Comparison of ENCODE assay signal across 16 cellular contexts in the genomic region with DNA sequence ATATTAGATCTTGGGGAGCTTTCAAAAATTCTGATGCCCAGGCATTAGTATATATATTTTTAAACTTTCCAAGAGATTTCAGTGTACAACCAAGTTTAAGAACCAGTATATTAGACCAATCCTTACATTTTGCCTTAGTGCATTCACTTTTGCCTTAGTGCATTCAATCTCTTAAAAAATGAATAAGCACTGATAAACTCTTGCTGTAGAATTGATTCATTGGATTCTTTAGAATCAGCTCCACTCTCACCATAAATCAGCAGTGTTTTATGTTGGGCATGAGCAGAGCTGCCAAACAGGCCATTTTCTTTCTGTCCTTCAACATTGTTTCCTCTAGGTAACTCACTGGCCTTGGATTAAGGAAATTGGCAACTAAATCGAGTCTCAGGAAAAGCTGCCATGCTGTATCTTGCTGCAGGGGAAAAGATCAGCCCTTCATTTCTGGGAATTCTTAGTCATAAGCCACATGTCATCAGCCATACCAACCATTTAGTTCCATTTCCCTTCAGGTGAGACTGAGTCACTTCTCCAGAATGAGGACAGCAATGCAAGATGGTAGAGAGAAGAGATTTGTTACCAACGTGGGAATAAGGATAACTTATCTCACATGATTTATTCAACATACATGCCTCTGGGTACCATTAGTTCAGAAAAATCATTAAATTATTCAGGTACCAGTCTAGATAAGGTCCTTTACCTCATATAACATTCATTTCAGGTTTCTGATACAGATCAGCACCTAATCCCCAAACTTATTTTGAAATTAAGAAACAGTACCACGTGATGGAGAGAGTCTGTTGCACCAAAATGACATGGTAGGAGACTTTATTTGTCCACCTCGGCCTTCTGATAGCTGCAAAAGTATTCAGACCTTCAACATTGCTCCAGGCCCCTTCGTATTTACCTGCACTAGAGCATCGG.
DNase-seq lines count a peak whose midpoint lies in the region; FAIRE-seq and TF ChIP-seq lines count a peak whose summit lies in the region.
"Had no signal": no experiment of that assay in that cellular context is flagged by ENCODE, and none has a peak within 500 bp of the region (broad histone marks: within the 10 kb centered on the region; RNA-seq: fewer than 3 reads in every experiment).

No MANE protein-coding gene starts in this region.

- no peaks in the 10 kb centered on the region for H3K79me1 ChIP-seq in neuronal stem cell (ENCODE audit: low read depth, low read length)

- WGBS in GM23248 (ENCODE audit: low coverage in 1 of 2, low lambda C conversion rate in 2 of 2, missing lambda C conversion rate in 2 of 2), 2 experiments, result 86 to 87% methylated on average over 6 of the region's 6 CpGs
- WGBS in adrenal gland, 4 donors, result 69 to 78% (median 72%) methylated on average over 5 to 6 of the region's 6 CpGs
- WGBS in neuronal stem cell (ENCODE audit: extremely low coverage in 2 of 2, insufficient read length in 2 of 2, insufficient replicate concordance in 1 of 2), 2 donors, result no CpG with 5 or more reads among the region's 6 CpGs

- 0 out of 2 replicates have a peak, but pooled peaks cover 3% of the 10 kb centered on the region for H3K4me1 ChIP-seq in GM23248 (ENCODE audit: insufficient read depth)
- H3K4me1 ChIP-seq in astrocyte (ENCODE audit: insufficient read depth, low read length), result no peaks in the 10 kb centered on the region
- no peaks in the 10 kb centered on the region for H3K4me1 ChIP-seq in adrenal gland (replicated peaks in 1 of 2)
- H3K4me1 ChIP-seq in neuronal stem cell (ENCODE audit: control insufficient read depth in 2 of 2, insufficient read depth in 1 of 2, low read depth in 1 of 2, low read length in 2 of 2), result no peaks in the 10 kb centered on the region

- no peak overlapping the region for H3K14ac ChIP-seq in neuronal stem cell (ENCODE audit: low read length)

- H3K4ac ChIP-seq in neuronal stem cell (ENCODE audit: low read length), result no peak overlapping the region

- no peaks in the 10 kb centered on the region for H3K27me3 Mint-ChIP-seq in astrocyte (ENCODE audit: low read depth, unreplicated experiment)
- H3K27me3 Mint-ChIP-seq: activated CD8-positive, alpha-beta memory T cell treated with anti-CD3 and anti-CD28 coated beads, Interleukin-2, amount 10 ng/mL, durations not matched to agents 7 days and 5 days had no signal

- H2BK5ac ChIP-seq in neuronal stem cell (ENCODE audit: low read length), result no peak overlapping the region

- no peak overlapping the region for H2BK120ac ChIP-seq in neuronal stem cell (ENCODE audit: low read depth, low read length)

- H3K4me2 ChIP-seq in GM23248 (ENCODE audit: unreplicated experiment) (no peak overlapping the region), astrocyte (ENCODE audit: low read length) (no peak overlapping the region), neuronal stem cell (ENCODE audit: insufficient read depth, low read length, poor library complexity, severe bottlenecking) (no peak overlapping the region)

- H3K18ac ChIP-seq in neuronal stem cell (ENCODE audit: low read length), result no peak overlapping the region

- H3K27ac ChIP-seq in GM23248 (no peak overlapping the region), astrocyte (ENCODE audit: low read depth, low read length) (no peak overlapping the region), adrenal gland (no peak overlapping the region), substantia nigra (ENCODE audit: low read depth, low read length, poor library complexity, severe bottlenecking) (no peak overlapping the region), neuronal stem cell (replicated peaks; ENCODE audit: low read length) (no peak overlapping the region)

- H3K4me3 Mint-ChIP-seq in astrocyte (ENCODE audit: unreplicated experiment), result no peak overlapping the region
- H3K4me3 Mint-ChIP-seq: activated CD8-positive, alpha-beta memory T cell treated with anti-CD3 and anti-CD28 coated beads, Interleukin-2, amount 10 ng/mL, durations not matched to agents 7 days and 5 days; central memory CD8-positive, alpha-beta T cell had no signal

- no peaks in the 10 kb centered on the region for H3F3A ChIP-seq in GM23248 (ENCODE audit: insufficient read depth)

- H3K4me1 Mint-ChIP-seq in astrocyte (ENCODE audit: low read depth, unreplicated experiment), result peaks cover 4% of the 10 kb centered on the region
- H3K4me1 Mint-ChIP-seq: central memory CD8-positive, alpha-beta T cell had no signal

- no peak overlapping the region for H2BK15ac ChIP-seq in neuronal stem cell (ENCODE audit: low read length)

- no peaks in the 10 kb centered on the region for H3K9me2 ChIP-seq in GM23248 (ENCODE audit: insufficient read depth)

- H2AK5ac ChIP-seq in neuronal stem cell (ENCODE audit: low read depth, low read length), result no peak overlapping the region

- no peaks in the 10 kb centered on the region for H4K20me1 ChIP-seq in GM23248 (ENCODE audit: insufficient read depth)
- no peaks in the 10 kb centered on the region for H4K20me1 ChIP-seq in astrocyte (ENCODE audit: insufficient read depth, low read length)

- TF ChIP-seq CTCF in astrocyte (IDR thresholded peaks at IDR 0.05; ENCODE audit: insufficient read depth, low read depth, low read length) (no peak), adrenal gland (IDR thresholded peaks at IDR 0.05) (no peak)

- H3K23ac ChIP-seq in neuronal stem cell (ENCODE audit: low read depth, low read length, poor library complexity), result no peak overlapping the region

- FAIRE-seq in astrocyte (lab: Jason Lieb, UNC), result peak; percentile 5
- FAIRE-seq: HTR-8/SVneo had no signal

- in situ Hi-C loops in GM23248 (cut with MboI), result no loop called here

- H3K27ac Mint-ChIP-seq in astrocyte (ENCODE audit: unreplicated experiment), result no peak overlapping the region
- H3K27ac Mint-ChIP-seq: activated CD8-positive, alpha-beta memory T cell treated with anti-CD3 and anti-CD28 coated beads, Interleukin-2, amount 10 ng/mL, durations not matched to agents 7 days and 5 days had no signal

- H3K4me3 ChIP-seq in GM23248 (no peak overlapping the region), astrocyte (ENCODE audit: insufficient read depth, low read depth, low read length) (no peak overlapping the region), adrenal gland (no peak overlapping the region), neuronal stem cell (ENCODE audit: low read length in 2 of 2) (no peak overlapping the region)
- H3K4me3 ChIP-seq: mucosa of descending colon had no signal

- H3K9me3 ChIP-seq in GM23248 (ENCODE audit: low read depth) (no peaks in the 10 kb centered on the region), astrocyte (ENCODE audit: insufficient read depth, low read depth, low read length) (no peaks in the 10 kb centered on the region), adrenal gland (replicated peaks in 1 of 3) (no peaks in the 10 kb centered on the region), neuronal stem cell (replicated peaks in 1 of 2; ENCODE audit: control insufficient read depth in 2 of 2, insufficient read depth in 1 of 2, low read depth in 1 of 2, low read length in 2 of 2) (no peaks in the 10 kb centered on the region)
- H3K9me3 ChIP-seq: mucosa of descending colon had no signal

- H3K79me2 ChIP-seq in GM23248 (ENCODE audit: insufficient read depth), result no peaks in the 10 kb centered on the region
- H3K79me2 ChIP-seq in astrocyte (ENCODE audit: insufficient read depth, low read length), result no peaks in the 10 kb centered on the region

- peak; percentile 12 for DNase-seq in GM23248
- peak; percentile 2 for DNase-seq in OCI-M1 (lab: John Stamatoyannopoulos, UW)
- peak; percentile 38 for DNase-seq in astrocyte (ENCODE audit: low read depth)
- peak; percentile 84 for DNase-seq in renal cortical epithelial cell (ENCODE audit: low read depth)
- DNase-seq in adrenal gland, result no peak
- no peak for DNase-seq in substantia nigra (lab: John Stamatoyannopoulos, UW)
- DNase-seq in neuronal stem cell (ENCODE audit: low spot score), result no peak
- DNase-seq: activated CD8-positive, alpha-beta memory T cell treated with anti-CD3 and anti-CD28 coated beads, Interleukin-2, amount 10 ng/mL, durations not matched to agents 7 days and 5 days; foreskin melanocyte; H7; mucosa of descending colon; NCI-H446; nucleus accumbens; stimulated activated CD4-positive, alpha-beta T cell treated with anti-CD3 and anti-CD28 coated beads, Interleukin-1b, Interleukin-23, amount 100 ng/mL, for 48 hours had no signal

- no peak overlapping the region for H2BK12ac ChIP-seq in neuronal stem cell (ENCODE audit: low read length)

- H3K9me3 Mint-ChIP-seq in astrocyte (ENCODE audit: unreplicated experiment), result peaks cover 5% of the 10 kb centered on the region
- H3K9me3 Mint-ChIP-seq: central memory CD8-positive, alpha-beta T cell had no signal

- TF ChIP-seq POLR2A in adrenal gland (IDR thresholded peaks at IDR 0.05), result no peak

- H3K27me3 ChIP-seq in GM23248 (replicated peaks; ENCODE audit: insufficient read depth), result no peaks in the 10 kb centered on the region
- H3K27me3 ChIP-seq in astrocyte (ENCODE audit: insufficient read depth, low read length), result no peaks in the 10 kb centered on the region
- no peaks in the 10 kb centered on the region for H3K27me3 ChIP-seq in adrenal gland
- H3K27me3 ChIP-seq in neuronal stem cell (ENCODE audit: control insufficient read depth in 3 of 3, insufficient read depth in 3 of 3, low read depth in 1 of 3, low read length in 3 of 3), result no peaks in the 10 kb centered on the region

- no peaks in the 10 kb centered on the region for H3K36me3 Mint-ChIP-seq in astrocyte (ENCODE audit: low read depth, unreplicated experiment)
- H3K36me3 Mint-ChIP-seq: activated CD8-positive, alpha-beta memory T cell treated with anti-CD3 and anti-CD28 coated beads, Interleukin-2, amount 10 ng/mL, durations not matched to agents 7 days and 5 days had no signal

- no peaks in the 10 kb centered on the region for H3K36me3 ChIP-seq in GM23248 (ENCODE audit: low read depth)
- no peaks in the 10 kb centered on the region for H3K36me3 ChIP-seq in astrocyte (ENCODE audit: insufficient read depth, low read length)
- H3K36me3 ChIP-seq in adrenal gland (replicated peaks in 1 of 2), result no peaks in the 10 kb centered on the region
- no peaks in the 10 kb centered on the region for H3K36me3 ChIP-seq in neuronal stem cell (replicated peaks in 1 of 2; ENCODE audit: control insufficient read depth in 2 of 2, insufficient read depth in 2 of 2, low read length in 2 of 2)

- no peak overlapping the region for H4K8ac ChIP-seq in neuronal stem cell (ENCODE audit: low read depth, low read length)

- intact Hi-C loops in adrenal gland (cut with DNase I), result no loop called here

- H3K9ac ChIP-seq in GM23248 (no peak overlapping the region), astrocyte (ENCODE audit: low read length) (no peak overlapping the region), neuronal stem cell (ENCODE audit: low read depth, low read length, poor library complexity) (no peak overlapping the region)

- H2AFZ ChIP-seq in GM23248, result peak overlapping the region; percentile 1; the same call in 1 of the 2 replicates
- H2AFZ ChIP-seq in astrocyte (ENCODE audit: low read depth, low read length), result no peak overlapping the region
- no peak overlapping the region for H2AFZ ChIP-seq in neuronal stem cell (ENCODE audit: low read length)

- H4K91ac ChIP-seq in neuronal stem cell (ENCODE audit: low read depth, low read length, poor library complexity), result no peak overlapping the region

Comparison
In these comparisons a context has a peak if more than half of its experiments do, and no peak if none do; other contexts are left out.
1. DNase-seq: peak in GM23248 (single experiment), OCI-M1 (single experiment), astrocyte (single experiment) and renal cortical epithelial cell (single experiment); none in adrenal gland (0 of 7), substantia nigra (0 of 49) and neuronal stem cell (single experiment).